8 cellular contexts compared by ENCODE assay signal in genomic region chr16:21801538-21802351, GRCh38. TPM values are rescaled to one million over a fixed set of nuclear protein-coding genes. Genes with fewer than 3 reads are reported as not detected.
DNase-seq lines count a peak whose midpoint lies in the region; ATAC-seq and TF ChIP-seq lines count a peak whose summit lies in the region.
"Not testable (repeated sequence)": the region's sequence is repeated elsewhere in the genome, so short reads cannot be mapped to it uniquely, and the experiment has no call there.

No MANE protein-coding gene starts in this region.

- ATAC-seq in right cardiac atrium = peak; percentile 73 to 79

- not testable (repeated sequence) for H3K9me2 ChIP-seq in DOHH2 (replicated peaks; ENCODE audit: control insufficient read depth, low read length)

- not testable (repeated sequence) for H3K9me3 Mint-ChIP-seq in activated CD4-positive, alpha-beta T cell treated with anti-CD3 and anti-CD28 coated beads, Interleukin-2, amount 10 ng/mL, durations not matched to agents 24 days and 14 days; neural progenitor cell; type B pancreatic cell

- TF ChIP-seq CTCF in DOHH2 (IDR thresholded peaks at IDR 0.05; ENCODE audit: low read depth, low read length, poor library complexity, severe bottlenecking) (peak; percentile 41), choroid plexus epithelial cell (conservative IDR thresholded peaks at IDR 0.05; ENCODE audit: low read depth, low read length) (peak; percentile 55), neural progenitor cell (IDR thresholded peaks at IDR 0.05) (peak; percentile 56), type B pancreatic cell (conservative IDR thresholded peaks at IDR 0.05) (peak; percentile 71)

- not testable (repeated sequence) for H3K9ac ChIP-seq in neural progenitor cell

- H3K79me2 ChIP-seq in DOHH2 (ENCODE audit: control insufficient read depth, low read length); neural progenitor cell (ENCODE audit: low read depth): not testable (repeated sequence)

- peaks cover 11% of the 10 kb centered on the region for H3K36me3 Mint-ChIP-seq in activated CD4-positive, alpha-beta T cell treated with anti-CD3 and anti-CD28 coated beads, Interleukin-2, amount 10 ng/mL, durations not matched to agents 24 days and 14 days (ENCODE audit: low read depth)
- H3K36me3 Mint-ChIP-seq in neural progenitor cell, type B pancreatic cell: not testable (repeated sequence)

- H2AFZ ChIP-seq in neural progenitor cell (replicated peaks) = not testable (repeated sequence)

- not testable (repeated sequence) for H3K4me1 ChIP-seq in DOHH2 (ENCODE audit: control insufficient read depth, low read length); right cardiac atrium (ENCODE audit: control insufficient read depth, insufficient read depth, low read length); neural progenitor cell

- not testable (repeated sequence) for H3K4me3 Mint-ChIP-seq in activated CD4-positive, alpha-beta T cell treated with anti-CD3 and anti-CD28 coated beads, Interleukin-2, amount 10 ng/mL, durations not matched to agents 24 days and 14 days; neural progenitor cell; type B pancreatic cell

- H3K27me3 Mint-ChIP-seq in activated CD4-positive, alpha-beta T cell treated with anti-CD3 and anti-CD28 coated beads, Interleukin-2, amount 10 ng/mL, durations not matched to agents 24 days and 14 days; neural progenitor cell (ENCODE audit: insufficient read depth, low read depth); type B pancreatic cell: not testable (repeated sequence)

- not testable (repeated sequence) for H3K36me3 ChIP-seq in DOHH2 (ENCODE audit: control insufficient read depth, low read length); neural progenitor cell

- not testable (repeated sequence) for H3K4me3 ChIP-seq in DOHH2 (ENCODE audit: low read length); choroid plexus epithelial cell (ENCODE audit: low read depth, low read length); right cardiac atrium (ENCODE audit: low read length); neural progenitor cell

- intact Hi-C loops in activated CD4-positive, alpha-beta T cell treated with anti-CD3 and anti-CD28 coated beads, Interleukin-2, amount 10 ng/mL, durations not matched to agents 24 days and 14 days (cut with micrococcal nuclease); right cardiac atrium (cut with DNase I): not testable (repeated sequence)

- not testable (repeated sequence) for H3K27ac ChIP-seq in DOHH2 (ENCODE audit: low read depth, low read length); right cardiac atrium (ENCODE audit: low read length); neural progenitor cell

- H3K4me1 Mint-ChIP-seq in activated CD4-positive, alpha-beta T cell treated with anti-CD3 and anti-CD28 coated beads, Interleukin-2, amount 10 ng/mL, durations not matched to agents 24 days and 14 days; neural progenitor cell; type B pancreatic cell (ENCODE audit: unreplicated experiment): not testable (repeated sequence)

- not testable (repeated sequence) for H3K9me3 ChIP-seq in DOHH2 (ENCODE audit: control insufficient read depth, insufficient read depth, low read length); right cardiac atrium (ENCODE audit: control insufficient read depth, low read length); neural progenitor cell (ENCODE audit: low read depth)

- not testable (repeated sequence) for H3K27me3 ChIP-seq in DOHH2 (ENCODE audit: control insufficient read depth, low read length); right cardiac atrium (ENCODE audit: control insufficient read depth, insufficient read depth); neural progenitor cell

- 58% methylated on average over 11 of the region's 13 CpGs for WGBS in right cardiac atrium

- not testable (repeated sequence) for H3K4me2 ChIP-seq in DOHH2 (ENCODE audit: low read length); neural progenitor cell

- H4K20me1 ChIP-seq in DOHH2 (ENCODE audit: control insufficient read depth, insufficient read depth, low read depth, low read length); neural progenitor cell (ENCODE audit: low read depth): not testable (repeated sequence)

- DNase-seq in LHCN-M2 (ENCODE audit: low read depth) = peak; percentile 28
- peak; percentile 44 for DNase-seq in NOMO-1 treated with DMSO at 0.1 percent for 48 hours (lab: John Stamatoyannopoulos, UW; ENCODE audit: unreplicated experiment)
- peak; percentile 72 for DNase-seq in activated CD4-positive, alpha-beta T cell treated with anti-CD3 and anti-CD28 coated beads, Interleukin-2, amount 10 ng/mL, durations not matched to agents 24 days and 14 days
- DNase-seq in choroid plexus epithelial cell (ENCODE audit: low read depth) = peak; percentile 79
- peak in 1 of 3 donors; percentile 32 for DNase-seq in right cardiac atrium
- DNase-seq in neural progenitor cell (ENCODE audit: low spot score) = peak; percentile 40
- not testable (repeated sequence) for DNase-seq in type B pancreatic cell (ENCODE audit: extremely low spot score, unreplicated experiment)

- not testable (repeated sequence) for H3K27ac Mint-ChIP-seq in activated CD4-positive, alpha-beta T cell treated with anti-CD3 and anti-CD28 coated beads, Interleukin-2, amount 10 ng/mL, durations not matched to agents 24 days and 14 days; neural progenitor cell; type B pancreatic cell

- not testable (repeated sequence) for H3F3A ChIP-seq in DOHH2 (ENCODE audit: control insufficient read depth, insufficient read depth); neural progenitor cell (ENCODE audit: low read depth)

RNA-seq across cellular contexts. Expression of gene NPIPB4, which starts 55.8 kb away (rescaled TPM):
- 5.6 and 23.7 TPM in 2 replicates for total RNA-seq in LHCN-M2 (2014; rRNA removed)
- polyA plus RNA-seq in LHCN-M2 (2012) = 8.5 TPM
- 202 and 221 TPM in 2 replicates for total RNA-seq in activated CD4-positive, alpha-beta T cell treated with anti-CD3 and anti-CD28 coated beads, Interleukin-2, amount 10 ng/mL, durations not matched to agents 24 days and 14 days
- total RNA-seq in right cardiac atrium = 10 to 100 TPM; 37.2 to 47.6 (median 41.6) TPM
- polyA plus RNA-seq in right cardiac atrium = 9.4 TPM
- 9.8 and 11.0 TPM in 2 replicates for total RNA-seq in neural progenitor cell (ENCODE audit: low replicate concordance)
- total RNA-seq in type B pancreatic cell (ENCODE audit: low replicate concordance) = 72.4 and 96.8 TPM in 2 replicates
